12 cellular contexts compared by ENCODE assay signal in the genomic region with DNA sequence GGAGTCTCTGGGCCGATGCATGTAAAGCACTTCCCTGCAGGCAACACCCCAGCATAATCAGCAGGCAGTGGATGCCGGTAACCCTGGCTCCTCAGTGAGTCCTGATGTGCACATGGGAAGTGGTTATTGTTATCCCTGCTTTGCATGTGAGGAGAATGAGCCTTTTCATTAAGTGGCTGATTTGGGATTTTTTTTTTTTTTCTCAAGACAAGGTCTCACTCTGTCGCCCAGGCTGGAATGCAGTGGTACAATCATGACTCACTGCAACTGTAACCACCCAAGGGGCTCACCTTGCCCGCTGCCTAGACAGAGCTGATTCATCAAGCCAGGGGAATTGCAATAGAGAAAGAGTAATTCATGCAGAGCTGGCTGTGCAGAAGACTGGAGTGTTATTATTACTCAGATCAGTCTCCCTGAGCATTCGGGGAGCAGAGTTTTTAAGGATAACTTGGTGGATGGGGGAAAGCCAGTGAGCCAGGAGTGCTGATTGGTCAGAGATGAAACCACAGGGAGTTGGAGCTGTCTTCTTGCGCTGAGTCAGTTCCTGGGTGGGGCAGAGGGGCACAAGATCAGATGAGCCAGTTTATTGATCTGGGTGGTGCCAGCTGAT.
DNase-seq lines count a peak whose midpoint lies in the region; ATAC-seq and TF ChIP-seq lines count a peak whose summit lies in the region.
"Had no signal": no experiment of that assay in that cellular context is flagged by ENCODE, and none has a peak within 500 bp of the region (broad histone marks: within the 10 kb centered on the region; RNA-seq: fewer than 3 reads in every experiment).

No MANE protein-coding gene starts in this region.

- TF ChIP-seq CTCF in PC-9 (conservative IDR thresholded peaks at IDR 0.05) = no peak

- no peaks in the 10 kb centered on the region for H3K79me2 ChIP-seq in GM23248 (ENCODE audit: insufficient read depth)
- H3K79me2 ChIP-seq in PC-9 (ENCODE audit: low read depth) = no peaks in the 10 kb centered on the region

- CTCF ChIA-PET in PC-9 (lab: Charles Lee) = no interaction called here

- peaks cover 30% of the 10 kb centered on the region for H3K4me1 ChIP-seq in GM23248 (ENCODE audit: insufficient read depth)
- peaks cover 34% of the 10 kb centered on the region for H3K4me1 ChIP-seq in PC-9 (replicated peaks; ENCODE audit: insufficient read depth)
- H3K4me1 ChIP-seq: breast epithelium had no signal

- H3K27me3 Mint-ChIP-seq in natural killer cell treated with Interleukin-12 subunit alpha and Interleukin-12 subunit beta and Interleukin-15 and Interleukin-18, amount 100 ng/mL, for 72 hours = peaks cover 0 to 7% of the 10 kb centered on the region in 2 donors

- peaks cover 0 to 5% of the 10 kb centered on the region in 2 donors for H3K4me1 Mint-ChIP-seq in natural killer cell treated with Interleukin-12 subunit alpha and Interleukin-12 subunit beta and Interleukin-15 and Interleukin-18, amount 100 ng/mL, for 72 hours (ENCODE audit: low read depth in 2 of 2)

- H3K4me2 ChIP-seq in GM23248 (ENCODE audit: unreplicated experiment) (peak overlapping the region; percentile 59), PC-9 (peak overlapping the region; percentile 75)

- 1 to 2% methylated on average over 6 of the region's 6 CpGs for WGBS in GM23248 (ENCODE audit: low coverage in 1 of 2, low lambda C conversion rate in 2 of 2, missing lambda C conversion rate in 2 of 2), 2 experiments

- DNase-seq in GM23248 = peak; percentile 90
- peak; percentile 76 to 97 for DNase-seq in PC-9
- peak; percentile 44 for DNase-seq in dedifferentiated amniotic fluid mesenchymal stem cell (ENCODE audit: extremely low spot score)
- peak; percentile 98 for DNase-seq in renal cortical epithelial cell (ENCODE audit: low read depth)
- DNase-seq in activated CD8-positive, alpha-beta memory T cell treated with anti-CD3 and anti-CD28 coated beads, Interleukin-2, amount 50 U/mL, for 48 hours = no peak
- DNase-seq in natural killer cell treated with Interleukin-12 subunit alpha and Interleukin-12 subunit beta and Interleukin-15 and Interleukin-18, amount 100 ng/mL, for 72 hours (ENCODE audit: low spot score) = no peak
- DNase-seq in NCI-H1105 treated with DMSO at 0.1 percent for 48 hours (lab: John Stamatoyannopoulos, UW) = no peak
- DNase-seq: NCI-H187 treated with DMSO at 0.1 percent for 48 hours, WERI-Rb-1 had no signal

- in situ Hi-C loops in GM23248 (cut with MboI) = no loop called here

- H4K20me1 ChIP-seq in GM23248 (ENCODE audit: insufficient read depth) = no peaks in the 10 kb centered on the region
- no peaks in the 10 kb centered on the region for H4K20me1 ChIP-seq in PC-9 (ENCODE audit: insufficient read depth)

- no peak for ATAC-seq in HG02852 (IDR thresholded peaks at IDR 0.05; ENCODE audit: unreplicated experiment)
- no peak for ATAC-seq in natural killer cell treated with Interleukin-12 subunit alpha and Interleukin-12 subunit beta and Interleukin-15 and Interleukin-18, amount 100 ng/mL, for 72 hours
- ATAC-seq: left lobe of liver had no signal

- H3K27ac ChIP-seq in GM23248 = peak overlapping the region; percentile 91
- H3K27ac ChIP-seq in PC-9 = peak overlapping the region; percentile 77
- H3K27ac ChIP-seq: breast epithelium, WERI-Rb-1 had no signal

- no peaks in the 10 kb centered on the region for H3K9me2 ChIP-seq in GM23248 (ENCODE audit: insufficient read depth)
- no peaks in the 10 kb centered on the region for H3K9me2 ChIP-seq in PC-9 (ENCODE audit: insufficient read depth)

- peaks cover 36% of the 10 kb centered on the region for H3F3A ChIP-seq in GM23248 (ENCODE audit: insufficient read depth)
- H3F3A ChIP-seq in PC-9 (ENCODE audit: insufficient read depth, low read depth) = peaks cover 32% of the 10 kb centered on the region

- H3K27ac Mint-ChIP-seq in natural killer cell treated with Interleukin-12 subunit alpha and Interleukin-12 subunit beta and Interleukin-15 and Interleukin-18, amount 100 ng/mL, for 72 hours = no peak overlapping the region

- H3K9me3 ChIP-seq in GM23248 (ENCODE audit: low read depth) (no peaks in the 10 kb centered on the region), PC-9 (ENCODE audit: insufficient read depth, low read depth) (no peaks in the 10 kb centered on the region)
- H3K9me3 ChIP-seq: breast epithelium had no signal

- no TSS peak for BruUV-seq in PC-9 (replicated peaks; lab: Mats Ljungman, UMichigan)

- no peaks in the 10 kb centered on the region for H3K27me3 ChIP-seq in GM23248 (replicated peaks; ENCODE audit: insufficient read depth)
- no peaks in the 10 kb centered on the region for H3K27me3 ChIP-seq in PC-9 (ENCODE audit: insufficient read depth, low read depth)
- H3K27me3 ChIP-seq: breast epithelium had no signal

- H2AFZ ChIP-seq in GM23248 = no peak overlapping the region
- H2AFZ ChIP-seq in PC-9 = no peak overlapping the region

- no peaks in the 10 kb centered on the region for H3K36me3 ChIP-seq in GM23248 (ENCODE audit: low read depth)
- no peaks in the 10 kb centered on the region for H3K36me3 ChIP-seq in PC-9 (ENCODE audit: low read depth)
- H3K36me3 ChIP-seq: breast epithelium, WERI-Rb-1 had no signal

- H3K4me3 ChIP-seq in GM23248 (peak overlapping the region; percentile 11; the same call in 1 of the 2 replicates), PC-9 (peak overlapping the region; percentile 48; the same call in 1 of the 2 replicates)
- H3K4me3 ChIP-seq: breast epithelium had no signal

- intact Hi-C loops in PC-9 (cut with micrococcal nuclease; ENCODE audit: unreplicated experiment) = loop anchor here (2.0 kb wide), 1 partner anchor 39 kb away; no protein-coding TSS in a partner anchor

- no peak overlapping the region for H3K4me3 Mint-ChIP-seq in natural killer cell treated with Interleukin-12 subunit alpha and Interleukin-12 subunit beta and Interleukin-15 and Interleukin-18, amount 100 ng/mL, for 72 hours

- peak overlapping the region; percentile 50 for H3K9ac ChIP-seq in GM23248

- H3K36me3 Mint-ChIP-seq in natural killer cell treated with Interleukin-12 subunit alpha and Interleukin-12 subunit beta and Interleukin-15 and Interleukin-18, amount 100 ng/mL, for 72 hours = no peaks in the 10 kb centered on the region

- POLR2A ChIA-PET in PC-9 (lab: Charles Lee; ENCODE audit: unreplicated experiment) = interaction anchor here (0.7 kb wide), 1 partner anchor 83 kb away, joined by 16 read pairs; no protein-coding TSS in a partner anchor

- peaks cover 3% of the 10 kb centered on the region for H3K9me3 Mint-ChIP-seq in natural killer cell treated with Interleukin-12 subunit alpha and Interleukin-12 subunit beta and Interleukin-15 and Interleukin-18, amount 100 ng/mL, for 72 hours

Comparison
In these comparisons a context has a peak if more than half of its experiments do, and no peak if none do; other contexts are left out.
1. DNase-seq: peak in GM23248 (single experiment), PC-9 (2 of 2), dedifferentiated amniotic fluid mesenchymal stem cell (single experiment) and renal cortical epithelial cell (single experiment); none in activated CD8-positive, alpha-beta memory T cell treated with anti-CD3 and anti-CD28 coated beads, Interleukin-2, amount 50 U/mL, for 48 hours (single experiment), natural killer cell treated with Interleukin-12 subunit alpha and Interleukin-12 subunit beta and Interleukin-15 and Interleukin-18, amount 100 ng/mL, for 72 hours (single experiment) and NCI-H1105 treated with DMSO at 0.1 percent for 48 hours (single experiment).